In the genomic region with DNA sequence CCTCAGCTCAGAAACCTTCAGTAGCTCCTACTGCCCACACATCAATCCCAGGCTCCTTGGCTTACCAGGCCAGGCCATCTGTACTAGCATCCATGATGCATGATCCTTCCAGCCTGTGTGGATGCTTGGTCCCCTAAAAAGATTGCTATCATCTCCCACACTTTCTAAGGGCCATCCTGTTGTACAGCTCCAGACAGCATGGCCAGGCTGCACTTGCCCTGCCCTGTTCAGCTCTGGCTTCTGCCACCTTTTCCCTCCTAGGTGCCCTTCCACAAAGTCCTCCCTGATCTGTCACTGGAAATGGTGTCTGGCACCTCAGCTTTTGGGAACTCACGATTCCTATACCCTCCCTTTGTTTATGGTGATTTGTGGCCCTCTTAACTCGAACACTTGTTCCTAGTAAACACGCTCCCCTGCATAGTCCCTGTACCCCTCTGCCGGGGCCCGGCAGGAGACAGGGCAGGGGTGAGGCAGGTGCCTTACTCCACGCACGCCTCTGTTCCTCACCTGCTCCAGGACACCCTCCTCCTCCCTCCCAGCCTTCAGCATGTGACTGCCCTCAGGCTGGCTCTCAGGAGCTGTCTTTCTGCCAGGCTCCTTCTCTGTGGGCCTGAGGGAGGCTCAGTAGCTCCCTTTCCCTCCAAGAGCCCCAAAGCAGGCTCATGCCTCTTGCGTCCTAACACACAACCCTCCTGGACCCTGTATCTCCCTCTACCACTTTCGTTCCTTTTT, we compare ENCODE assay signal across 19 cellular contexts.
DNase-seq lines count a peak whose midpoint lies in the region; ATAC-seq and TF ChIP-seq lines count a peak whose summit lies in the region.
"Had no signal": no experiment of that assay in that cellular context is flagged by ENCODE, and none has a peak within 500 bp of the region (broad histone marks: within the 10 kb centered on the region; RNA-seq: fewer than 3 reads in every experiment).

No MANE protein-coding gene starts in this region.

- peaks cover 2% of the 10 kb centered on the region for H3K4me1 ChIP-seq in NT2/D1 (ENCODE audit: insufficient read depth, insufficient read length)
- no peaks in the 10 kb centered on the region for H3K4me1 ChIP-seq in lower lobe of right lung
- H3K4me1 ChIP-seq: HAP-1, Peyer's patch had no signal

- H3K4me3 ChIP-seq in NT2/D1 (ENCODE audit: insufficient read length, low read depth): no peak overlapping the region
- H3K4me3 ChIP-seq in lower lobe of right lung: no peak overlapping the region
- H3K4me3 ChIP-seq: HAP-1, Peyer's patch, SK-N-MC had no signal

- no peak for TF ChIP-seq CTCF in lower lobe of right lung (IDR thresholded peaks at IDR 0.05)

- CTCF ChIA-PET in activated naive CD4-positive, alpha-beta T cell treated with anti-CD3 and anti-CD28 coated beads, Interleukin-2, amount 10 ng/mL, durations not matched to agents 7 days and 5 days (lab: Charles Lee): interaction anchor here (0.9 to 1.3 kb wide), 2 partner anchors 10 to 84 kb away, joined by 3 read pairs; no protein-coding TSS in a partner anchor

- no peak overlapping the region for H3K27ac ChIP-seq in lower lobe of right lung
- H3K27ac ChIP-seq: Peyer's patch, SK-N-MC had no signal

- DNase-seq in activated naive CD4-positive, alpha-beta T cell treated with anti-CD3 and anti-CD28 coated beads, Interleukin-2, amount 10 ng/mL, durations not matched to agents 7 days and 5 days: no peak
- no peak for DNase-seq in activated naive CD4-positive, alpha-beta T cell (lab: John Stamatoyannopoulos, UW)
- DNase-seq in COLO668 (lab: John Stamatoyannopoulos, UW; ENCODE audit: unreplicated experiment): peak; percentile 1
- no peak for DNase-seq in NT2/D1 (ENCODE audit: low read depth, low spot score)
- peak; percentile 23 for DNase-seq in lower lobe of right lung
- no peak for DNase-seq in activated CD4-positive, CD25-positive, alpha-beta regulatory T cell (lab: John Stamatoyannopoulos, UW)
- DNase-seq in NCI-H1092 (lab: John Stamatoyannopoulos, UW): no peak
- DNase-seq: Calu3; CD4-positive, alpha-beta memory T cell; EL; MM.1S; NCI-H1092 treated with DMSO at 0.1 percent for 48 hours; NCI-H1694; NCI-H2081 treated with DMSO at 0.1 percent for 48 hours; NCI-H524 had no signal

- H3K9me3 Mint-ChIP-seq in activated naive CD4-positive, alpha-beta T cell treated with anti-CD3 and anti-CD28 coated beads, Interleukin-2, amount 10 ng/mL, durations not matched to agents 7 days and 5 days: no peaks in the 10 kb centered on the region

- H3K36me3 ChIP-seq in NT2/D1 (ENCODE audit: insufficient read depth, insufficient read length, low read length) (no peaks in the 10 kb centered on the region), lower lobe of right lung (no peaks in the 10 kb centered on the region)
- H3K36me3 ChIP-seq: HAP-1, Peyer's patch had no signal

- no peak for ATAC-seq in lower lobe of right lung
- no peak for ATAC-seq in HG02870 (IDR thresholded peaks at IDR 0.05; ENCODE audit: unreplicated experiment)

- H3K27me3 ChIP-seq in NT2/D1 (ENCODE audit: insufficient read depth, insufficient read length): no peaks in the 10 kb centered on the region
- no peaks in the 10 kb centered on the region for H3K27me3 ChIP-seq in lower lobe of right lung (ENCODE audit: low read depth)
- H3K27me3 ChIP-seq: Peyer's patch had no signal

- intact Hi-C loops in lower lobe of right lung (cut with DNase I): no loop called here

- no peaks in the 10 kb centered on the region for H3K27me3 Mint-ChIP-seq in activated naive CD4-positive, alpha-beta T cell treated with anti-CD3 and anti-CD28 coated beads, Interleukin-2, amount 10 ng/mL, durations not matched to agents 7 days and 5 days
- H3K27me3 Mint-ChIP-seq: CD4-positive, alpha-beta memory T cell had no signal

- H3K9me3 ChIP-seq in NT2/D1 (ENCODE audit: insufficient read depth, low read length) (no peaks in the 10 kb centered on the region; the same call in 1 of the 2 replicates), lower lobe of right lung (no peaks in the 10 kb centered on the region)
- H3K9me3 ChIP-seq: HAP-1, Peyer's patch had no signal

- H3K27ac Mint-ChIP-seq in activated naive CD4-positive, alpha-beta T cell treated with anti-CD3 and anti-CD28 coated beads, Interleukin-2, amount 10 ng/mL, durations not matched to agents 7 days and 5 days: peak overlapping the region; percentile 38

- no peaks in the 10 kb centered on the region for H3K36me3 Mint-ChIP-seq in activated naive CD4-positive, alpha-beta T cell treated with anti-CD3 and anti-CD28 coated beads, Interleukin-2, amount 10 ng/mL, durations not matched to agents 7 days and 5 days
- H3K36me3 Mint-ChIP-seq: CD4-positive, alpha-beta memory T cell had no signal

- no peak overlapping the region for H3K4me3 Mint-ChIP-seq in activated naive CD4-positive, alpha-beta T cell treated with anti-CD3 and anti-CD28 coated beads, Interleukin-2, amount 10 ng/mL, durations not matched to agents 7 days and 5 days
- H3K4me3 Mint-ChIP-seq: CD4-positive, alpha-beta memory T cell had no signal

- H3K9ac ChIP-seq in NT2/D1 (ENCODE audit: insufficient read length, low read depth): peak overlapping the region; percentile 18

- H3K4me1 Mint-ChIP-seq in activated naive CD4-positive, alpha-beta T cell treated with anti-CD3 and anti-CD28 coated beads, Interleukin-2, amount 10 ng/mL, durations not matched to agents 7 days and 5 days: no peaks in the 10 kb centered on the region
- H3K4me1 Mint-ChIP-seq: CD4-positive, alpha-beta memory T cell had no signal

Comparison
In these comparisons a context has a peak if more than half of its experiments do, and no peak if none do; other contexts are left out.
1. DNase-seq: peak in COLO668 (single experiment) and lower lobe of right lung (single experiment); none in activated naive CD4-positive, alpha-beta T cell treated with anti-CD3 and anti-CD28 coated beads, Interleukin-2, amount 10 ng/mL, durations not matched to agents 7 days and 5 days (single experiment), activated naive CD4-positive, alpha-beta T cell (0 of 4), NT2/D1 (single experiment), activated CD4-positive, CD25-positive, alpha-beta regulatory T cell (0 of 4) and NCI-H1092 (single experiment).